Comparison of ENCODE assay signal across 16 cellular contexts in genomic region chr4:42608551-42608950, GRCh38. TPM values are rescaled to one million over a fixed set of nuclear protein-coding genes. Genes with fewer than 3 reads are reported as not detected.
DNase-seq lines count a peak whose midpoint lies in the region; ATAC-seq and TF ChIP-seq lines count a peak whose summit lies in the region.
"Had no signal": no experiment of that assay in that cellular context is flagged by ENCODE, and none has a peak within 500 bp of the region (broad histone marks: within the 10 kb centered on the region; RNA-seq: fewer than 3 reads in every experiment).

No MANE protein-coding gene starts in this region.

- no peak overlapping the region for H3K4me3 ChIP-seq in astrocyte of the spinal cord (ENCODE audit: low read depth, low read length)
- H3K4me3 ChIP-seq: GM23248 had no signal

- DNase-seq in activated T-cell treated with anti-CD3 and anti-CD28 coated beads for 48 hours (ENCODE audit: low read depth), result peak; percentile 13
- no peak for DNase-seq in activated T-cell treated with anti-CD3 and anti-CD28 coated beads for 4 hours
- peak; percentile 21 for DNase-seq in M059J (ENCODE audit: low read depth)
- DNase-seq in astrocyte of the spinal cord (ENCODE audit: low read depth, low spot score), result peak; percentile 1
- DNase-seq in stimulated activated naive CD8-positive, alpha-beta T cell treated with anti-CD3 and anti-CD28 coated beads, Interleukin-15, Interleukin-2, amounts not matched to agents 100 U/mL and 50 U/mL, for 24 hours, result no peak
- no peak for DNase-seq in NOMO-1 treated with dmso at 0.1 percent for 144 hours (lab: John Stamatoyannopoulos, UW; ENCODE audit: unreplicated experiment)
- DNase-seq in NCI-H1694 treated with DMSO at 0.1 percent for 48 hours (lab: John Stamatoyannopoulos, UW), result no peak
- DNase-seq: CD4-positive, alpha-beta T cell; GF-D8; GM23248; KBM-7; NCI-H1092 treated with DMSO at 0.1 percent for 48 hours; NCI-H187; NCI-H446; NCI-H774; SIG-M5 had no signal

- in situ Hi-C loops in astrocyte of the spinal cord (cut with HindIII; ENCODE audit: low sequenced_read_pairs), result no loop called here

- peak; percentile 62 for ATAC-seq in stimulated activated naive CD8-positive, alpha-beta T cell treated with anti-CD3 and anti-CD28 coated beads, Interleukin-15, Interleukin-2, amounts not matched to agents 100 U/mL and 50 U/mL, for 24 hours

- TF ChIP-seq CTCF in astrocyte of the spinal cord (IDR thresholded peaks at IDR 0.05; ENCODE audit: low read depth, low read length), result no peak

RNA-seq across cellular contexts. Expression of gene ATP8A1, which starts 48.4 kb away (rescaled TPM):
- total RNA-seq in M059J (2014; rRNA removed; shearing (Covaris generic)), result 0.81 and 1.3 TPM in 2 replicates

Comparison
In these comparisons a context has a peak if more than half of its experiments do, and no peak if none do; other contexts are left out.
1. DNase-seq: peak in activated T-cell treated with anti-CD3 and anti-CD28 coated beads for 48 hours (single experiment), M059J (single experiment) and astrocyte of the spinal cord (single experiment); none in activated T-cell treated with anti-CD3 and anti-CD28 coated beads for 4 hours (single experiment), stimulated activated naive CD8-positive, alpha-beta T cell treated with anti-CD3 and anti-CD28 coated beads, Interleukin-15, Interleukin-2, amounts not matched to agents 100 U/mL and 50 U/mL, for 24 hours (single experiment), NOMO-1 treated with dmso at 0.1 percent for 144 hours (single experiment) and NCI-H1694 treated with DMSO at 0.1 percent for 48 hours (single experiment).